Comparison of ENCODE assay signal across 25 cellular contexts in the genomic region with DNA sequence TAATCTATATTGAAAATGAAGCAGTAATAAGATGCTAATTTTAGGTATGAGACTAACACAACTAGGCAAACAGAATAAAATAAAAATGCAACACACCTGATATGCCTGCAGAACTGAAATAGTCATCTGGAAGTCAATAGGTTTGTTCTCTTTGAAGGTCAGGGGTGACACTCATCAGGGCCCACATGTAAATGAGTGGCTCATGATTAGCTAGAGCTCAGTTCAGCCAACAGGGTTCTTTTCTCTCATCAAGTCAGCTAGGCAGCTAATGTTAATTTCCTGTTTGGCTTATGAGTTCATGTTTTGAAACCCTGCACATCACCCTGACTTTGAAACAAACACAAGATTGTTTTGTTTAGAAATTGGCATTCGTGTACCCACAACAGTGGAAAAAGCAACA. TPM values are rescaled to one million over a fixed set of nuclear protein-coding genes. Genes with fewer than 3 reads are reported as not detected.
"Had no signal": no experiment of that assay in that cellular context is flagged by ENCODE, and none has a peak within 500 bp of the region (broad histone marks: within the 10 kb centered on the region; RNA-seq: fewer than 3 reads in every experiment).

No MANE protein-coding gene starts in this region.

- H3K27me3 Mint-ChIP-seq: activated naive CD4-positive, alpha-beta T cell treated with anti-CD3 and anti-CD28 coated beads, Interleukin-2, amount 50 U/mL, for 24 hours; dendritic cell treated with granulocyte-macrophage colony-stimulating factor and Interleukin-4, amounts not matched to agents 40 ng/mL and 50 ng/mL, for 4 days; naive thymus-derived CD4-positive, alpha-beta T cell; stimulated activated naive CD8-positive, alpha-beta T cell treated with anti-CD3 and anti-CD28 coated beads, Interleukin-15, Interleukin-2, amounts not matched to agents 100 ng/mL and 50 ng/mL, for 24 hours; T-helper 17 cell had no signal

- DNase-seq: activated CD4-positive, alpha-beta T cell treated with anti-CD3 and anti-CD28 coated beads, Interleukin-2, amount 50 U/mL, for 4 hours; activated gamma-delta T cell; activated T-cell treated with anti-CD3 and anti-CD28 coated beads, Interleukin-2, amount 50 U/mL, for 72 hours; amniotic stem cell; gastrocnemius medialis; heart left ventricle; left ventricle myocardium inferior; naive thymus-derived CD4-positive, alpha-beta T cell; right cardiac atrium; stimulated activated CD4-positive, alpha-beta T cell treated with anti-CD3 and anti-CD28 coated beads, Interleukin-2, amount 100 ng/mL, for 24 hours; T-helper 17 cell; transverse colon; uterus had no signal

- H3K4me1 ChIP-seq: gastrocnemius medialis, prostate gland had no signal

- H3K4me3 Mint-ChIP-seq: activated naive CD4-positive, alpha-beta T cell treated with anti-CD3 and anti-CD28 coated beads, Interleukin-2, amount 50 U/mL, for 24 hours; activated T-cell treated with anti-CD3 and anti-CD28 coated beads, Interleukin-2, amount 50 U/mL, for 72 hours; dendritic cell treated with granulocyte-macrophage colony-stimulating factor and Interleukin-4, amounts not matched to agents 40 ng/mL and 50 ng/mL, for 4 days; naive thymus-derived CD4-positive, alpha-beta T cell; stimulated activated naive CD8-positive, alpha-beta T cell treated with anti-CD3 and anti-CD28 coated beads, Interleukin-15, Interleukin-2, amounts not matched to agents 100 ng/mL and 50 ng/mL, for 24 hours; T-helper 17 cell had no signal

- H3K9me3 Mint-ChIP-seq: activated naive CD4-positive, alpha-beta T cell treated with anti-CD3 and anti-CD28 coated beads, Interleukin-2, amount 50 U/mL, for 24 hours; activated T-cell treated with anti-CD3 and anti-CD28 coated beads, Interleukin-2, amount 50 U/mL, for 72 hours; dendritic cell treated with granulocyte-macrophage colony-stimulating factor and Interleukin-4, amounts not matched to agents 40 ng/mL and 50 ng/mL, for 4 days; naive thymus-derived CD4-positive, alpha-beta T cell; stimulated activated naive CD8-positive, alpha-beta T cell treated with anti-CD3 and anti-CD28 coated beads, Interleukin-15, Interleukin-2, amounts not matched to agents 100 ng/mL and 50 ng/mL, for 24 hours had no signal

- ATAC-seq: activated T-cell treated with anti-CD3 and anti-CD28 coated beads, Interleukin-2, amount 50 U/mL, for 72 hours; gastrocnemius medialis; heart left ventricle; naive thymus-derived CD4-positive, alpha-beta T cell; right cardiac atrium; T-helper 17 cell had no signal

- H3K27ac ChIP-seq: cardiac muscle cell, gastrocnemius medialis, heart left ventricle, left ventricle myocardium inferior, prostate gland, transverse colon, uterus, VCaP had no signal

- H3K27me3 ChIP-seq: cardiac muscle cell, gastrocnemius medialis, heart left ventricle, transverse colon, uterus had no signal

- H3K27ac Mint-ChIP-seq: activated naive CD4-positive, alpha-beta T cell treated with anti-CD3 and anti-CD28 coated beads, Interleukin-2, amount 50 U/mL, for 24 hours; dendritic cell treated with granulocyte-macrophage colony-stimulating factor and Interleukin-4, amounts not matched to agents 40 ng/mL and 50 ng/mL, for 4 days; naive thymus-derived CD4-positive, alpha-beta T cell; stimulated activated naive CD8-positive, alpha-beta T cell treated with anti-CD3 and anti-CD28 coated beads, Interleukin-15, Interleukin-2, amounts not matched to agents 100 ng/mL and 50 ng/mL, for 24 hours; T-helper 17 cell had no signal

- H3K9me3 ChIP-seq: gastrocnemius medialis, left ventricle myocardium inferior, prostate gland, transverse colon, uterus had no signal

- H3K36me3 Mint-ChIP-seq: activated naive CD4-positive, alpha-beta T cell treated with anti-CD3 and anti-CD28 coated beads, Interleukin-2, amount 50 U/mL, for 24 hours had no signal

- H3K36me3 ChIP-seq: cardiac muscle cell, gastrocnemius medialis, prostate gland, transverse colon, uterus had no signal

- H3K4me3 ChIP-seq: cardiac muscle cell, gastrocnemius medialis, heart left ventricle, left ventricle myocardium inferior, prostate gland, transverse colon, uterus had no signal

RNA-seq across cellular contexts. Expression of a gene that starts 23.8 kb away (rescaled TPM):
- total RNA-seq: activated CD8-positive, alpha-beta memory T cell treated with anti-CD3 and anti-CD28 coated beads for 36 hours; activated T-cell treated with anti-CD3 and anti-CD28 coated beads, Interleukin-2, amount 50 U/mL, for 72 hours; cardiac muscle cell; chondrocyte; epithelial cell of proximal tubule; gastrocnemius medialis; heart left ventricle; kidney epithelial cell; left ventricle myocardium inferior; naive thymus-derived CD4-positive, alpha-beta T cell; osteocyte; right cardiac atrium; skeletal muscle tissue; T-helper 17 cell; transverse colon; uterus had no signal
